7 cellular contexts compared by ENCODE assay signal in genomic region chr11:95924414-95924760, GRCh38. TPM values are rescaled to one million over a fixed set of nuclear protein-coding genes. Genes with fewer than 3 reads are reported as not detected.
DNase-seq lines count a peak whose midpoint lies in the region; ATAC-seq and TF ChIP-seq lines count a peak whose summit lies in the region.

No MANE protein-coding gene starts in this region.

- peaks cover 22% of the 10 kb centered on the region for H3K4me1 Mint-ChIP-seq in stimulated activated memory B cell treated with anti-CD40 and anti-IgM and Interleukin-4, amounts not matched to agents 10 μg/mL and 1 μg/mL and 100 μg/mL, for 72 hours

- no peaks in the 10 kb centered on the region for H3K36me3 Mint-ChIP-seq in stimulated activated memory B cell treated with anti-CD40 and anti-IgM and Interleukin-4, amounts not matched to agents 10 μg/mL and 1 μg/mL and 100 μg/mL, for 72 hours

- peak overlapping the region; percentile 98 for H3K27ac Mint-ChIP-seq in stimulated activated memory B cell treated with anti-CD40 and anti-IgM and Interleukin-4, amounts not matched to agents 10 μg/mL and 1 μg/mL and 100 μg/mL, for 72 hours

- peak overlapping the region; percentile 100 for H3K4me3 Mint-ChIP-seq in stimulated activated memory B cell treated with anti-CD40 and anti-IgM and Interleukin-4, amounts not matched to agents 10 μg/mL and 1 μg/mL and 100 μg/mL, for 72 hours

- peak overlapping the region; percentile 81 for H3K4me3 ChIP-seq in HUES6 (ENCODE audit: low read depth, low read length)
- H3K4me3 ChIP-seq in iPS-18a (ENCODE audit: low read length) = peak overlapping the region; percentile 92

- DNase-seq in GM13977 (ENCODE audit: low spot score) = peak; percentile 9
- no peak for DNase-seq in stimulated activated CD4-positive, alpha-beta T cell treated with anti-CD3 and anti-CD28 coated beads, Interleukin-4, amount 100 ng/mL, for 4 hours

- ATAC-seq in stimulated activated memory B cell treated with anti-CD40 and anti-IgM and Interleukin-4, amounts not matched to agents 10 μg/mL and 1 μg/mL and 100 μg/mL, for 72 hours = no peak
- no peak for ATAC-seq in GM18520 (IDR thresholded peaks at IDR 0.05; ENCODE audit: unreplicated experiment)

- H3K9me3 Mint-ChIP-seq in stimulated activated memory B cell treated with anti-CD40 and anti-IgM and Interleukin-4, amounts not matched to agents 10 μg/mL and 1 μg/mL and 100 μg/mL, for 72 hours = peaks cover 3% of the 10 kb centered on the region

- peaks cover 10% of the 10 kb centered on the region for H3K27me3 Mint-ChIP-seq in stimulated activated memory B cell treated with anti-CD40 and anti-IgM and Interleukin-4, amounts not matched to agents 10 μg/mL and 1 μg/mL and 100 μg/mL, for 72 hours

- TF ChIP-seq CTCF in GM13977 (IDR thresholded peaks at IDR 0.05; ENCODE audit: extremely low read depth, insufficient read depth, missing control alignments) = no peak

- H3K9me3 ChIP-seq in HUES6 (ENCODE audit: control insufficient read depth, insufficient read depth, low read depth, low read length) (no peaks in the 10 kb centered on the region), iPS-18a (ENCODE audit: control insufficient read depth, low read depth, low read length) (no peaks in the 10 kb centered on the region)

- peak overlapping the region; percentile 95 for H3K9ac ChIP-seq in HUES6 (ENCODE audit: low read length)
- H3K9ac ChIP-seq in iPS-18a (ENCODE audit: low read length) = peak overlapping the region; percentile 83

- in situ Hi-C loops in GM13977 (cut with MboI; ENCODE audit: low pct_unique_long_range_greater_than_20kb, low sequenced_read_pairs, unreplicated experiment) = no loop called here

- H3K4me1 ChIP-seq in HUES6 (ENCODE audit: control insufficient read depth, insufficient read depth, low read length) (peaks cover 16% of the 10 kb centered on the region), iPS-18a (ENCODE audit: control insufficient read depth, low read depth, low read length) (peaks cover 12% of the 10 kb centered on the region)

- H3K27ac ChIP-seq in HUES6 (ENCODE audit: low read depth, low read length) (peak overlapping the region; percentile 93), adipose tissue (ENCODE audit: low read depth, low read length) (peak overlapping the region; percentile 70), iPS-18a (ENCODE audit: low read length) (peak overlapping the region; percentile 94)

- H3K27me3 ChIP-seq in HUES6 (ENCODE audit: control insufficient read depth, insufficient read depth, low read length) = no peaks in the 10 kb centered on the region
- no peaks in the 10 kb centered on the region for H3K27me3 ChIP-seq in iPS-18a (ENCODE audit: control insufficient read depth, insufficient read depth, low read length)

- H3K36me3 ChIP-seq in HUES6 (ENCODE audit: control insufficient read depth, insufficient read depth, low read length) = no peaks in the 10 kb centered on the region
- H3K36me3 ChIP-seq in iPS-18a (ENCODE audit: control insufficient read depth, low read depth, low read length) = no peaks in the 10 kb centered on the region

- WGBS in adipose tissue, 3 donors = 0 to 1% (median 1%) methylated on average over 4 of the region's 4 CpGs

RNA-seq across cellular contexts. Expression of gene MTMR2, which starts 0.5 kb away (rescaled TPM):
- polyA plus RNA-seq in adipose tissue = 10 to 100 TPM in 2 of 3 donors, 1 to 10 TPM in 1; 6.8 to 15.6 (median 14.5) TPM
